In genomic region chr11:106998126-106998525, GRCh38 we compare ENCODE assay signal across 1 cellular context.
TF ChIP-seq lines count a peak whose summit lies in the region.

No MANE protein-coding gene starts in this region.

TF ChIP-seq in IMR-90, 13 proteins besides CTCF, POLR2A, EP300 and RAD21:
- TF ChIP-seq MAFK (IDR thresholded peaks at IDR 0.05; ENCODE audit: low read depth, low read length) (no peak), CHD1 (IDR thresholded peaks at IDR 0.05; ENCODE audit: low read depth, low read length) (no peak), RFX5 (IDR thresholded peaks at IDR 0.05; ENCODE audit: low read depth, low read length) (no peak), MXI1 (IDR thresholded peaks at IDR 0.05; ENCODE audit: borderline replicate concordance, low read depth, low read length) (no peak), ELK1 (IDR thresholded peaks at IDR 0.05; ENCODE audit: borderline replicate concordance, low read depth, low read length) (no peak), NFE2L2 (IDR thresholded peaks at IDR 0.05; ENCODE audit: low read depth, low read length) (no peak), USF2 (IDR thresholded peaks at IDR 0.05; ENCODE audit: low read depth, low read length) (no peak), FOS (IDR thresholded peaks at IDR 0.05; ENCODE audit: low read depth, low read length) (no peak), BHLHE40 (IDR thresholded peaks at IDR 0.05; ENCODE audit: low read depth, low read length) (no peak), SMC3 (IDR thresholded peaks at IDR 0.05; ENCODE audit: low read depth, low read length) (no peak), CEBPB (IDR thresholded peaks at IDR 0.05; ENCODE audit: low read depth, low read length) (no peak), RCOR1 (IDR thresholded peaks at IDR 0.05; ENCODE audit: insufficient replicate concordance, low read length) (no peak), MAZ (IDR thresholded peaks at IDR 0.05; ENCODE audit: borderline replicate concordance, low read depth, low read length) (no peak)
